Comparison of ENCODE assay signal across 17 cellular contexts in genomic region chr20:32906200-32906599, GRCh38. TPM values are rescaled to one million over a fixed set of nuclear protein-coding genes. Genes with fewer than 3 reads are reported as not detected.
"Had no signal": no experiment of that assay in that cellular context is flagged by ENCODE, and none has a peak within 500 bp of the region (broad histone marks: within the 10 kb centered on the region; RNA-seq: fewer than 3 reads in every experiment).

No MANE protein-coding gene starts in this region.

- H3K36me3 ChIP-seq: ovary, suprapubic skin had no signal

- H3K27me3 ChIP-seq: ovary, suprapubic skin had no signal

- ATAC-seq: activated T-helper 17 cell treated with anti-CD3 and anti-CD28 coated beads, Interleukin-2, amount 50 U/mL, for 72 hours; stimulated activated naive CD8-positive, alpha-beta T cell treated with anti-CD3 and anti-CD28 coated beads, Interleukin-15, Interleukin-2, amounts not matched to agents 100 U/mL and 50 U/mL, for 24 hours had no signal

- DNase-seq: activated CD4-positive, alpha-beta T cell treated with anti-CD3 and anti-CD28 coated beads for 4 hours; activated T-cell treated with anti-CD3 and anti-CD28 coated beads for 4 hours; anterior cingulate cortex; endodermal cell; erythroblast; hippocampal formation; kidney glomerular epithelial cell; nephron progenitor cell; ovary; stimulated activated CD4-positive, alpha-beta T cell treated with anti-CD3 and anti-CD28 coated beads, Interleukin-2, amount 100 ng/mL, for 48 hours; stimulated activated naive CD8-positive, alpha-beta T cell treated with anti-CD3 and anti-CD28 coated beads, Interleukin-15, Interleukin-2, amounts not matched to agents 100 U/mL and 50 U/mL, for 24 hours; T-helper 9 cell had no signal

- H3K4me1 ChIP-seq: suprapubic skin had no signal

- H3K27ac ChIP-seq: ovary, suprapubic skin had no signal

- H3K4me3 ChIP-seq: ovary, suprapubic skin had no signal

- H3K9me3 ChIP-seq: ovary, suprapubic skin had no signal

RNA-seq across cellular contexts. Expression of gene EFCAB8, which starts 47.5 kb away (rescaled TPM):
- total RNA-seq: cerebellum, dermis microvascular lymphatic vessel endothelial cell had no signal
- polyA plus RNA-seq: liver, ovary had no signal
